15 cellular contexts compared by ENCODE assay signal in genomic region chr9:109771084-109771483, GRCh38. TPM values are rescaled to one million over a fixed set of nuclear protein-coding genes. Genes with fewer than 3 reads are reported as not detected.
DNase-seq lines count a peak whose midpoint lies in the region; ATAC-seq and TF ChIP-seq lines count a peak whose summit lies in the region.
"Had no signal": no experiment of that assay in that cellular context is flagged by ENCODE, and none has a peak within 500 bp of the region (broad histone marks: within the 10 kb centered on the region; RNA-seq: fewer than 3 reads in every experiment).

No MANE protein-coding gene starts in this region.

- POLR2A ChIA-PET in PC-3 (lab: Charles Lee; ENCODE audit: unreplicated experiment): no interaction called here
- POLR2A ChIA-PET in naive thymus-derived CD4-positive, alpha-beta T cell (lab: Charles Lee): no interaction called here

- H3K9me3 ChIP-seq in PC-3 (ENCODE audit: low read length): no peaks in the 10 kb centered on the region
- H3K9me3 ChIP-seq in naive thymus-derived CD4-positive, alpha-beta T cell (ENCODE audit: control insufficient read depth in 2 of 3, low read length in 3 of 3): no peaks in the 10 kb centered on the region
- H3K9me3 ChIP-seq: ascending aorta, neutrophil had no signal

- no peaks in the 10 kb centered on the region for H3F3A ChIP-seq in PC-3 (ENCODE audit: low read length, unreplicated experiment)

- no peak overlapping the region for H3K4me3 ChIP-seq in PC-3 (ENCODE audit: low read length)
- no peak overlapping the region for H3K4me3 ChIP-seq in naive thymus-derived CD4-positive, alpha-beta T cell (ENCODE audit: low read length)
- H3K4me3 ChIP-seq: ascending aorta had no signal

- H3K27ac Mint-ChIP-seq in nephron progenitor cell: peak overlapping the region; percentile 69
- H3K27ac Mint-ChIP-seq in naive thymus-derived CD4-positive, alpha-beta T cell: no peak overlapping the region

- no peaks in the 10 kb centered on the region for H4K20me1 ChIP-seq in PC-3 (ENCODE audit: low read length)

- H3K27me3 Mint-ChIP-seq in nephron progenitor cell (ENCODE audit: low read depth, poor library complexity): no peaks in the 10 kb centered on the region
- H3K27me3 Mint-ChIP-seq in naive thymus-derived CD4-positive, alpha-beta T cell: peaks cover 38 to 56% (median 43%) of the 10 kb centered on the region in 5 donors

- H3K9ac ChIP-seq in PC-3 (ENCODE audit: low read length): no peak overlapping the region

- no peaks in the 10 kb centered on the region for H3K27me3 ChIP-seq in PC-3 (ENCODE audit: low read length)
- peaks cover 0 to 2% of the 10 kb centered on the region in 2 donors for H3K27me3 ChIP-seq in naive thymus-derived CD4-positive, alpha-beta T cell (ENCODE audit: control insufficient read depth in 2 of 2, insufficient read depth in 2 of 2, low read length in 2 of 2)
- H3K27me3 ChIP-seq: ascending aorta had no signal

- no peak overlapping the region for H2AFZ ChIP-seq in PC-3 (ENCODE audit: low read length)

- H3K27ac ChIP-seq in PC-3 (ENCODE audit: low read length): no peak overlapping the region
- no peak overlapping the region for H3K27ac ChIP-seq in naive thymus-derived CD4-positive, alpha-beta T cell (ENCODE audit: low read depth, low read length)
- H3K27ac ChIP-seq: neutrophil, VCaP had no signal

- no peak overlapping the region for H3K4me2 ChIP-seq in PC-3 (ENCODE audit: low read length)

- TF ChIP-seq CTCF in PC-3 (conservative IDR thresholded peaks at IDR 0.05; ENCODE audit: low read depth, low read length) (no peak), nephron progenitor cell (IDR thresholded peaks at IDR 0.05) (no peak)

- H3K4me3 Mint-ChIP-seq in nephron progenitor cell: no peak overlapping the region
- no peak overlapping the region for H3K4me3 Mint-ChIP-seq in naive thymus-derived CD4-positive, alpha-beta T cell

- H3K9me3 Mint-ChIP-seq in nephron progenitor cell: no peaks in the 10 kb centered on the region
- H3K9me3 Mint-ChIP-seq in naive thymus-derived CD4-positive, alpha-beta T cell: peaks cover 0 to 5% (median 0%) of the 10 kb centered on the region in 11 donors

- no peaks in the 10 kb centered on the region for H3K36me3 Mint-ChIP-seq in nephron progenitor cell (ENCODE audit: low read depth)
- H3K36me3 Mint-ChIP-seq in naive thymus-derived CD4-positive, alpha-beta T cell: no peaks in the 10 kb centered on the region

- CTCF ChIA-PET in PC-3 (lab: Charles Lee): no interaction called here
- CTCF ChIA-PET in naive thymus-derived CD4-positive, alpha-beta T cell (lab: Charles Lee): no interaction called here

- H3K4me1 Mint-ChIP-seq in nephron progenitor cell: peaks cover 57% of the 10 kb centered on the region
- H3K4me1 Mint-ChIP-seq in naive thymus-derived CD4-positive, alpha-beta T cell: peaks cover 0 to 1% (median 0%) of the 10 kb centered on the region in 7 donors

- no peaks in the 10 kb centered on the region for H3K36me3 ChIP-seq in PC-3 (ENCODE audit: low read depth, low read length)
- no peaks in the 10 kb centered on the region for H3K36me3 ChIP-seq in naive thymus-derived CD4-positive, alpha-beta T cell (ENCODE audit: control insufficient read depth in 2 of 3, insufficient read depth in 3 of 3, low read length in 3 of 3)
- H3K36me3 ChIP-seq: ascending aorta, neutrophil had no signal

- intact Hi-C loops in PC-3 (cut with micrococcal nuclease): no loop called here
- intact Hi-C loops in naive thymus-derived CD4-positive, alpha-beta T cell (cut with micrococcal nuclease): no loop called here

- no TSS peak for BruUV-seq in PC-3 (replicated peaks; lab: Mats Ljungman, UMichigan)

- no peaks in the 10 kb centered on the region for H3K79me2 ChIP-seq in PC-3 (ENCODE audit: low read length)

- ATAC-seq in PC-3: no peak
- ATAC-seq in naive thymus-derived CD4-positive, alpha-beta T cell: no peak
- ATAC-seq in GM21515 (IDR thresholded peaks at IDR 0.05; ENCODE audit: unreplicated experiment): no peak
- ATAC-seq: HCT116 had no signal

- H3K9me2 ChIP-seq in PC-3 (replicated peaks; ENCODE audit: low read length): no peaks in the 10 kb centered on the region

- H3K4me1 ChIP-seq in PC-3 (ENCODE audit: insufficient read depth, low read length): peaks cover 5% of the 10 kb centered on the region; the same call in 1 of the 2 replicates
- H3K4me1 ChIP-seq in naive thymus-derived CD4-positive, alpha-beta T cell (ENCODE audit: control insufficient read depth in 2 of 2, insufficient read depth in 2 of 2, low read length in 2 of 2): no peaks in the 10 kb centered on the region

- peak; percentile 94 for DNase-seq in EL
- peak; percentile 40 for DNase-seq in PC-3
- DNase-seq in fibroblast of gingiva (ENCODE audit: low read depth): peak; percentile 60
- DNase-seq in nephron progenitor cell: no peak
- no peak for DNase-seq in GDM1 (lab: John Stamatoyannopoulos, UW)
- DNase-seq in ecto neural progenitor cell (ENCODE audit: low spot score): no peak
- no peak for DNase-seq in naive thymus-derived CD4-positive, alpha-beta T cell
- DNase-seq: Kasumi-1; stimulated activated CD4-positive, alpha-beta T cell treated with anti-CD3 and anti-CD28 coated beads, Interleukin-1b, Interleukin-23, amount 100 ng/mL, for 48 hours; stimulated activated naive CD4-positive, alpha-beta T cell had no signal

RNA-seq across cellular contexts. Expression of gene PALM2AKAP2, which starts 8.9 kb away (rescaled TPM):
- total RNA-seq in PC-3 (2014; rRNA removed): 0.22 and 1.2 TPM in 2 replicates
- total RNA-seq in naive thymus-derived CD4-positive, alpha-beta T cell: not detected
- polyA plus RNA-seq in naive thymus-derived CD4-positive, alpha-beta T cell: not detected

Comparison
In these comparisons a context has a peak if more than half of its experiments do, and no peak if none do; other contexts are left out.
1. DNase-seq: peak in EL (single experiment), PC-3 (single experiment) and fibroblast of gingiva (single experiment); none in nephron progenitor cell (single experiment), GDM1 (single experiment), ecto neural progenitor cell (single experiment) and naive thymus-derived CD4-positive, alpha-beta T cell (0 of 9).